Comparison of ENCODE assay signal across 1 cellular context in genomic region chr7:99379043-99379577, GRCh38.
TF ChIP-seq lines count a peak whose summit lies in the region.

No MANE protein-coding gene starts in this region.

TF ChIP-seq in K562, 482 proteins besides CTCF, POLR2A, EP300 and RAD21:
- TF ChIP-seq ZNF395 (CRISPR knock-in tag; IDR thresholded peaks at IDR 0.05) = no peak
- TF ChIP-seq SMC3 (conservative IDR thresholded peaks at IDR 0.05; ENCODE audit: insufficient read depth, low read depth, low read length) = no peak
- TF ChIP-seq RBM25 (IDR thresholded peaks at IDR 0.05; ENCODE audit: low read depth, low read length, severe bottlenecking) = peak; percentile 97
- peak; percentile 13; the same call in 1 of the 2 replicates for TF ChIP-seq ZBTB40 (IDR thresholded peaks at IDR 0.05)
- no peak for TF ChIP-seq ZBTB40 (CRISPR knock-in tag; IDR thresholded peaks at IDR 0.05)
- peak; percentile 63; the same call in 1 of the 2 replicates for TF ChIP-seq SMARCA5 (IDR thresholded peaks at IDR 0.05)
- TF ChIP-seq HDAC1 (IDR thresholded peaks at IDR 0.05) = peak in 1 of 2 experiments; percentile 17; a peak in 1 of 4 replicates
- no peak for TF ChIP-seq DDX20 (tag; IDR thresholded peaks at IDR 0.05; ENCODE audit: low read depth)
- peak; percentile 71 for TF ChIP-seq BCOR (IDR thresholded peaks at IDR 0.05)
- no peak for TF ChIP-seq DEAF1 (CRISPR knock-in tag; IDR thresholded peaks at IDR 0.05)
- TF ChIP-seq CHD2 (IDR thresholded peaks at IDR 0.05; ENCODE audit: low read depth, low read length) = no peak
- no peak for TF ChIP-seq ZNF79 (CRISPR knock-in tag; IDR thresholded peaks at IDR 0.05; ENCODE audit: low read depth)
- TF ChIP-seq HCFC1 (IDR thresholded peaks at IDR 0.05; ENCODE audit: low read depth, low read length) = no peak
- no peak for TF ChIP-seq CHAMP1 (IDR thresholded peaks at IDR 0.05)
- no peak for TF ChIP-seq E2F4 (CRISPR knock-in tag; IDR thresholded peaks at IDR 0.05; ENCODE audit: low read depth)
- TF ChIP-seq ETV1 (tag; conservative IDR thresholded peaks at IDR 0.05; ENCODE audit: low read depth) = 0 out of 2 replicates have a peak, but pooled peaks have one; percentile 25
- TF ChIP-seq RBBP5 (IDR thresholded peaks at IDR 0.05; ENCODE audit: borderline replicate concordance, insufficient read depth, low read length, poor library complexity, severe bottlenecking) = peak; percentile 15
- no peak for TF ChIP-seq ZNF431 (CRISPR knock-in tag; IDR thresholded peaks at IDR 0.05)
- no peak for TF ChIP-seq TCFL5 (CRISPR knock-in tag; conservative IDR thresholded peaks at IDR 0.05)
- TF ChIP-seq ZNF589 (CRISPR knock-in tag; IDR thresholded peaks at IDR 0.05; ENCODE audit: low read depth) = no peak
- no peak for TF ChIP-seq TRIM28 (IDR thresholded peaks at IDR 0.05)
- 0 out of 4 replicates have a peak, but pooled peaks of 1 of the 2 experiments have one; percentile 12 for TF ChIP-seq MNT (conservative IDR thresholded peaks at IDR 0.05)
- TF ChIP-seq ATF3 (IDR thresholded peaks at IDR 0.05) = 0 out of 2 replicates have a peak, but pooled peaks have one; percentile 26
- no peak for TF ChIP-seq ATF3 (CRISPR knock-in tag; conservative IDR thresholded peaks at IDR 0.05)
- TF ChIP-seq CXXC5 (CRISPR knock-in tag; IDR thresholded peaks at IDR 0.05) = no peak
- TF ChIP-seq HIVEP1 (CRISPR knock-in tag; IDR thresholded peaks at IDR 0.05) = no peak
- no peak for TF ChIP-seq THAP12 (CRISPR knock-in tag; IDR thresholded peaks at IDR 0.05)
- TF ChIP-seq KDM1A (IDR thresholded peaks at IDR 0.05) = 0 out of 4 replicates have a peak, but pooled peaks of 1 of the 2 experiments have one; percentile 20
- TF ChIP-seq ZNF592 (IDR thresholded peaks at IDR 0.05) = peak; percentile 32; the same call in 1 of the 2 replicates
TF ChIP-seq in K562: peak in this region for 11.
